Comparison of ENCODE assay signal across 8 cellular contexts in the genomic region with DNA sequence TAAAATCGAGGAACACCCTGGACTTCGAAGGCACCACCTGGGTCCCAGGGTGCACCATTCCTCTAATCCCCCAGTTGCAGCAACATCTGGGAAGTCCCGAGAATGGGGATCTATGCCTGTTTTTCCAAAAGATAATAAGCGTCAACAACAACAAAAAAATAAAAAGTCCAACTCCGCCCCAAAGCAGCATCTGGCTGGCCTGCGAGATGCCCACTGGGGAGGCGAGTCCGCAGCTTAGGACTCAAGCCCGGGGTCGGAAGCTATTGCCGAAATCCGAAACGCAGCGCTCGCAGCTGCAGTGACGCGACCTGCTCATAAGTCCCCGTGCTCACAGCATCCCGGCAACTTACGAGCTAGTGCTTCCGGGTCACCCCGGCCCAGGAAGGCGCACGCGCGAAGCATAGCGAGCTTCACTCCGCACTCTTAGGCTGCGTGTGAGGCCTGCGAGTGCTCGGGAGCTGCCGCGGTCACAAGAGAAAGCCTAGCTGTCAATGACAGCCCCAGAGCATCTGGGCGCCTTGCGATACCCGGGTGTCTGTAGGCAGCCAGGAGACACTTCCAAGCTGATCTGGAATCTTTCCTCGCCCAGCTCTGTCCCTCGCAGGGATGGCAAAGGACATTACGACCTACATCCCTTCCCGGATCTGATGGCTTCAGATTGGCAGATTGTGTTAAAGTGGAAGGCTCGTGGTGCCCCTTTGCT. TPM values are rescaled to one million over a fixed set of nuclear protein-coding genes. Genes with fewer than 3 reads are reported as not detected.
DNase-seq lines count a peak whose midpoint lies in the region; ATAC-seq and TF ChIP-seq lines count a peak whose summit lies in the region.

No MANE protein-coding gene starts in this region.

- no peaks in the 10 kb centered on the region for H3K9me3 Mint-ChIP-seq in activated naive CD8-positive, alpha-beta T cell (ENCODE audit: low read depth)
- H3K9me3 Mint-ChIP-seq in glutamatergic neuron (ENCODE audit: unreplicated experiment): peaks cover 5% of the 10 kb centered on the region

- H3K27me3 Mint-ChIP-seq in activated naive CD8-positive, alpha-beta T cell: no peaks in the 10 kb centered on the region
- H3K27me3 Mint-ChIP-seq in glutamatergic neuron (ENCODE audit: unreplicated experiment): peaks cover 2% of the 10 kb centered on the region

- CTCF ChIA-PET in GM10248 (lab: Yijun Ruan, JAX): interaction anchor here (0.8 to 1.3 kb wide), 5 partner anchors 10 to 35 kb away, joined by 3 to 7 read pairs (median 4); partner anchors contain the start of genes LTN1, RWDD2B and USP16

- DNase-seq in GM10248 (ENCODE audit: extremely low spot score) (peak; percentile 94), NCI-H1092 treated with DMSO at 0.1 percent for 48 hours (lab: John Stamatoyannopoulos, UW) (peak; percentile 95), glutamatergic neuron (peak; percentile 95), omental fat pad (ENCODE audit: low spot score) (peak; percentile 81), testis (peak; percentile 96)

- H3K4me3 ChIP-seq in testis: peak overlapping the region; percentile 68 to 75

- intact Hi-C loops in testis (cut with DNase I; ENCODE audit: low total_unique reads): no loop called here

- H3K4me1 Mint-ChIP-seq in activated naive CD8-positive, alpha-beta T cell (ENCODE audit: low read depth): peaks cover 24% of the 10 kb centered on the region
- H3K4me1 Mint-ChIP-seq in glutamatergic neuron (ENCODE audit: low read depth, unreplicated experiment): no peaks in the 10 kb centered on the region

- POLR2A ChIA-PET in GM10248 (lab: Yijun Ruan, JAX): interaction anchor here (0.7 to 1.2 kb wide), 5 partner anchors 10 to 148 kb away, joined by 3 to 14 read pairs (median 12); partner anchors contain the start of genes LTN1, RWDD2B and USP16

- H3K36me3 Mint-ChIP-seq in activated naive CD8-positive, alpha-beta T cell: peaks cover under 1% of the 10 kb centered on the region
- no peaks in the 10 kb centered on the region for H3K36me3 Mint-ChIP-seq in glutamatergic neuron (ENCODE audit: unreplicated experiment)

- peak overlapping the region; percentile 90 to 95 for H3K27ac ChIP-seq in testis

- no peaks in the 10 kb centered on the region for H3K9me3 ChIP-seq in testis

- no peaks in the 10 kb centered on the region for H3K4me1 ChIP-seq in testis

- no peaks in the 10 kb centered on the region for H3K36me3 ChIP-seq in testis (ENCODE audit: low read depth, missing control alignments)

- H3K4me3 Mint-ChIP-seq in activated naive CD8-positive, alpha-beta T cell: peak overlapping the region; percentile 93
- peak overlapping the region; percentile 95 for H3K4me3 Mint-ChIP-seq in glutamatergic neuron (ENCODE audit: unreplicated experiment)

- ATAC-seq in HG02610 (IDR thresholded peaks at IDR 0.05; ENCODE audit: unreplicated experiment): peak; percentile 99
- ATAC-seq in SK-N-SH treated with all-trans-retinoic acid at 6 μM for 48 hours: peak; percentile 99
- peak; percentile 100 for ATAC-seq in omental fat pad (ENCODE audit: low FRiP score)

- peak overlapping the region; percentile 98 for H3K27ac Mint-ChIP-seq in activated naive CD8-positive, alpha-beta T cell
- peak overlapping the region; percentile 96 for H3K27ac Mint-ChIP-seq in glutamatergic neuron (ENCODE audit: unreplicated experiment)

- TF ChIP-seq CTCF in GM10248 (IDR thresholded peaks at IDR 0.05; ENCODE audit: control extremely low read depth, extremely low read depth, low read depth, missing control alignments): no peak
- TF ChIP-seq CTCF in glutamatergic neuron (IDR thresholded peaks at IDR 0.05; ENCODE audit: partially characterized antibody, unreplicated experiment): no peak
- no peak for TF ChIP-seq CTCF in omental fat pad (IDR thresholded peaks at IDR 0.05)
- TF ChIP-seq CTCF in testis (IDR thresholded peaks at IDR 0.05): no peak

- H3K27me3 ChIP-seq in testis: no peaks in the 10 kb centered on the region

- 1 to 2% methylated on average over 10 to 41 of the region's 41 CpGs for WGBS in testis, 2 donors

- peak; percentile 66 for TF ChIP-seq POLR2A in testis (IDR thresholded peaks at IDR 0.05)

TF ChIP-seq in SK-N-SH treated with all-trans-retinoic acid at 6 μM for 48 hours, 23 proteins besides CTCF, POLR2A, EP300 and RAD21:
- TF ChIP-seq GLIS3 (CRISPR knock-in tag; IDR thresholded peaks at IDR 0.05): no peak
- TF ChIP-seq ZNF70 (CRISPR knock-in tag; IDR thresholded peaks at IDR 0.05): no peak
- no peak for TF ChIP-seq ZNF565 (CRISPR knock-in tag; conservative IDR thresholded peaks at IDR 0.05; ENCODE audit: low read depth)
- TF ChIP-seq ZFP3 (CRISPR knock-in tag; IDR thresholded peaks at IDR 0.05): peak; percentile 87
- TF ChIP-seq ESRRG (CRISPR knock-in tag; IDR thresholded peaks at IDR 0.05): no peak
- TF ChIP-seq CREB5 (CRISPR knock-in tag; IDR thresholded peaks at IDR 0.05; ENCODE audit: low read depth): no peak
- peak; percentile 83 for TF ChIP-seq CSDC2 (CRISPR knock-in tag; IDR thresholded peaks at IDR 0.05)
- no peak for TF ChIP-seq ISL1 (CRISPR knock-in tag; IDR thresholded peaks at IDR 0.05)
- no peak for TF ChIP-seq RARB (CRISPR knock-in tag; IDR thresholded peaks at IDR 0.05)
- TF ChIP-seq, protein P1, sequence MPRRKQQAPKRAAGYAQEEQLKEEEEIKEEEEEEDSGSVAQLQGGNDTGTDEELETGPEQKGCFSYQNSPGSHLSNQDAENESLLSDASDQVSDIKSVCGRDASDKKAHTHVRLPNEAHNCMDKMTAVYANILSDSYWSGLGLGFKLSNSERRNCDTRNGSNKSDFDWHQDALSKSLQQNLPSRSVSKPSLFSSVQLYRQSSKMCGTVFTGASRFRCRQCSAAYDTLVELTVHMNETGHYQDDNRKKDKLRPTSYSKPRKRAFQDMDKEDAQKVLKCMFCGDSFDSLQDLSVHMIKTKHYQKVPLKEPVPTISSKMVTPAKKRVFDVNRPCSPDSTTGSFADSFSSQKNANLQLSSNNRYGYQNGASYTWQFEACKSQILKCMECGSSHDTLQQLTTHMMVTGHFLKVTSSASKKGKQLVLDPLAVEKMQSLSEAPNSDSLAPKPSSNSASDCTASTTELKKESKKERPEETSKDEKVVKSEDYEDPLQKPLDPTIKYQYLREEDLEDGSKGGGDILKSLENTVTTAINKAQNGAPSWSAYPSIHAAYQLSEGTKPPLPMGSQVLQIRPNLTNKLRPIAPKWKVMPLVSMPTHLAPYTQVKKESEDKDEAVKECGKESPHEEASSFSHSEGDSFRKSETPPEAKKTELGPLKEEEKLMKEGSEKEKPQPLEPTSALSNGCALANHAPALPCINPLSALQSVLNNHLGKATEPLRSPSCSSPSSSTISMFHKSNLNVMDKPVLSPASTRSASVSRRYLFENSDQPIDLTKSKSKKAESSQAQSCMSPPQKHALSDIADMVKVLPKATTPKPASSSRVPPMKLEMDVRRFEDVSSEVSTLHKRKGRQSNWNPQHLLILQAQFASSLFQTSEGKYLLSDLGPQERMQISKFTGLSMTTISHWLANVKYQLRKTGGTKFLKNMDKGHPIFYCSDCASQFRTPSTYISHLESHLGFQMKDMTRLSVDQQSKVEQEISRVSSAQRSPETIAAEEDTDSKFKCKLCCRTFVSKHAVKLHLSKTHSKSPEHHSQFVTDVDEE (CRISPR knock-in tag; IDR thresholded peaks at IDR 0.05): peak; percentile 62; the same call in 1 of the 2 replicates
- TF ChIP-seq TCF4 (CRISPR knock-in tag; IDR thresholded peaks at IDR 0.05; ENCODE audit: borderline replicate concordance): peak; percentile 41; the same call in 1 of the 2 replicates
- no peak for TF ChIP-seq TOX (CRISPR knock-in tag; IDR thresholded peaks at IDR 0.05; ENCODE audit: borderline replicate concordance)
- TF ChIP-seq PPARA (CRISPR knock-in tag; IDR thresholded peaks at IDR 0.05; ENCODE audit: borderline replicate concordance): no peak
- TF ChIP-seq OSR1 (CRISPR knock-in tag; IDR thresholded peaks at IDR 0.05): no peak
- TF ChIP-seq ZC3H10 (CRISPR knock-in tag; IDR thresholded peaks at IDR 0.05): no peak

RNA-seq across cellular contexts. Expression of gene LTN1, which starts 9.9 kb away (rescaled TPM):
- total RNA-seq in glutamatergic neuron (ENCODE audit: unreplicated experiment) (32.9 TPM), omental fat pad (10 to 100 TPM; 20.5 to 27.9 (median 21.4) TPM), testis (10 to 100 TPM; 34.1 to 47.2 TPM)
- 22.1 TPM for polyA plus RNA-seq in testis (ENCODE audit: insufficient read depth, low read depth, low replicate concordance)

RNA-seq across cellular contexts. Expression of gene RWDD2B, which starts 16.6 kb away (rescaled TPM):
- total RNA-seq in glutamatergic neuron (ENCODE audit: unreplicated experiment) (12.3 TPM), omental fat pad (10 to 100 TPM in 3 of 4 donors, 1 to 10 TPM in 1; 5.2 to 15.5 (median 14.0) TPM), testis (10 to 100 TPM; 10.3 to 19.5 TPM)
- 36.4 TPM for polyA plus RNA-seq in testis (ENCODE audit: insufficient read depth, low read depth, low replicate concordance)

RNA-seq across cellular contexts. Expression of gene USP16, which starts 21.9 kb away (rescaled TPM):
- total RNA-seq in glutamatergic neuron (ENCODE audit: unreplicated experiment): 21.9 TPM
- total RNA-seq in omental fat pad: 10 to 100 TPM; 36.2 to 46.2 (median 39.5) TPM
- 10 to 100 TPM; 33.2 to 37.9 TPM for total RNA-seq in testis
- 17.9 TPM for polyA plus RNA-seq in testis (ENCODE audit: insufficient read depth, low read depth, low replicate concordance)

Comparison
In these comparisons a context has a peak if more than half of its experiments do, and no peak if none do; other contexts are left out.
1. Peak in every context shown above with its lines: DNase-seq, ATAC-seq, H3K4me3 ChIP-seq and H3K27ac ChIP-seq.